ENCODE assay signal across 20 cellular contexts in the genomic region with DNA sequence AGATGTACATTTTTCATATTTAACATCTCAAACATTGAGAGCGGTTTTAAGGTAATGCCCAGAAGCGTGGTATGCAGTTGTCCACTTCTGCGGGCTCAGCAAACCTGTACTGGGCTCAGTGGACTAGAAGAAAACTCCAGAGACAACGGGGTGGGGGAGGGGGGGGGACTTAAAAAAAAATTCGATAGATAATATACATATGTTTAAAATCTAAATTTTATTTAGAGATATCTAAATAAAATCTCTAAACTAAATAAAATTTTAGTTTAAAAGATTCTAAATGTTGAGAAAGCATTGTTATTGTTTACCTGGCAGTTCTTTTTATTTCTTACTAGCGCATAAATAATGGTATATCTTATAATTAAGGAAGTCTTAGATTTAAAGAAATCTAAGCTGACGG. TPM values are rescaled to one million over a fixed set of nuclear protein-coding genes. Genes with fewer than 3 reads are reported as not detected.
DNase-seq lines count a peak whose midpoint lies in the region; ATAC-seq, FAIRE-seq and TF ChIP-seq lines count a peak whose summit lies in the region.
"Had no signal": no experiment of that assay in that cellular context is flagged by ENCODE, and none has a peak within 500 bp of the region (broad histone marks: within the 10 kb centered on the region; RNA-seq: fewer than 3 reads in every experiment).

No MANE protein-coding gene starts in this region.

- TF ChIP-seq CTCF in HepG2 (CRISPR knock-in tag; IDR thresholded peaks at IDR 0.05), result no peak
- TF ChIP-seq CTCF in right lobe of liver (IDR thresholded peaks at IDR 0.05), result no peak
- no peak for TF ChIP-seq CTCF in activated B cell treated with CpG ODN at 0.5 μM for 24 hours (IDR thresholded peaks at IDR 0.05)

- H3K36me3 Mint-ChIP-seq in activated B cell treated with CpG ODN at 0.5 μM for 24 hours (ENCODE audit: low read depth), result no peaks in the 10 kb centered on the region

- peaks cover 11% of the 10 kb centered on the region for H3K4me1 Mint-ChIP-seq in activated B cell treated with CpG ODN at 0.5 μM for 24 hours

- H3K27me3 ChIP-seq in HepG2 (ENCODE audit: control insufficient read depth in 1 of 2, insufficient read depth in 2 of 2, low read length in 2 of 2), result peaks cover 0 to 3% of the 10 kb centered on the region in 2 experiments; a peak in 2 of 5 replicates
- peaks cover 0 to 13% of the 10 kb centered on the region in 2 donors for H3K27me3 ChIP-seq in right lobe of liver
- peaks cover 26% of the 10 kb centered on the region for H3K27me3 ChIP-seq in iPS-15b (ENCODE audit: control insufficient read depth, insufficient read depth, low read length)
- H3K27me3 ChIP-seq: MG63, ovary, thyroid gland had no signal

- H3K4me3 ChIP-seq in HepG2 (replicated peaks in 1 of 3; ENCODE audit: insufficient read depth in 1 of 3, low read depth in 2 of 3, low read length in 3 of 3) (no peak overlapping the region), right lobe of liver (no peak overlapping the region), iPS-15b (ENCODE audit: low read depth, low read length) (peak overlapping the region; percentile 76)
- H3K4me3 ChIP-seq: ovary had no signal

- BruUV-seq in HepG2 (replicated peaks; lab: Mats Ljungman, UMichigan), result no TSS peak

- intact Hi-C loops in HepG2 (cut with micrococcal nuclease; ENCODE audit: unreplicated experiment) (no loop called here), right lobe of liver (cut with DNase I) (no loop called here), activated B cell treated with CpG ODN at 0.5 μM for 24 hours (cut with micrococcal nuclease) (loop anchor here (5.0 kb wide), 1 partner anchor 101 kb away; no protein-coding TSS in a partner anchor)

- 51% methylated on average over 7 of the region's 7 CpGs for WGBS in HepG2 (ENCODE audit: low lambda C conversion rate)
- WGBS in right lobe of liver (ENCODE audit: insufficient coverage, low coverage, low lambda C conversion rate, missing lambda C conversion rate), result 73% methylated on average over 7 of the region's 7 CpGs

- peaks cover 35% of the 10 kb centered on the region for H3K27me3 Mint-ChIP-seq in activated B cell treated with CpG ODN at 0.5 μM for 24 hours

- TF ChIP-seq EP300 in HepG2 (IDR thresholded peaks at IDR 0.05; ENCODE audit: low read depth in 2 of 2, low read length in 2 of 2) (no peak), HepG2 (CRISPR knock-in tag; IDR thresholded peaks at IDR 0.05; ENCODE audit: borderline replicate concordance) (no peak)

- no peak overlapping the region for H3K9ac ChIP-seq in HepG2 (ENCODE audit: insufficient read depth, low read depth, low read length)
- no peak overlapping the region for H3K9ac ChIP-seq in iPS-15b (ENCODE audit: low read depth, low read length)

- CTCF ChIA-PET in HepG2 (lab: Yijun Ruan, JAX; ENCODE audit: low intra/inter-chr PET ratio, low total read pairs) (no interaction called here), activated B cell treated with CpG ODN at 0.5 μM for 24 hours (lab: Charles Lee) (no interaction called here)

- H3K9me3 ChIP-seq in HepG2 (ENCODE audit: low read length) (no peaks in the 10 kb centered on the region), right lobe of liver (no peaks in the 10 kb centered on the region), iPS-15b (ENCODE audit: control insufficient read depth, insufficient read depth, low read length) (no peaks in the 10 kb centered on the region)
- H3K9me3 ChIP-seq: lower lobe of right lung, MG63, ovary, sigmoid colon, thyroid gland had no signal

- H3K4me3 Mint-ChIP-seq in activated B cell treated with CpG ODN at 0.5 μM for 24 hours, result peak overlapping the region; percentile 79

- no peak for DNase-seq in HepG2 (ENCODE audit: low spot score)
- DNase-seq in right lobe of liver, result no peak
- no peak for DNase-seq in activated B cell treated with CpG ODN at 0.5 μM for 24 hours
- DNase-seq in kidney tubule cell (ENCODE audit: low spot score), result no peak
- DNase-seq: cerebellar nuclear complex, COR-L47, DND-41, GOT3, lower lobe of right lung, MG63, ovary, PC-3, SHP77, sigmoid colon, SW 1271 had no signal

- H4K20me1 ChIP-seq in HepG2 (ENCODE audit: insufficient read depth, low read length), result no peaks in the 10 kb centered on the region

- FAIRE-seq in HepG2 (lab: Jason Lieb, UNC), result no peak
- FAIRE-seq: islet of Langerhans had no signal

- H3K4me2 ChIP-seq in HepG2 (ENCODE audit: low read depth, low read length), result no peak overlapping the region

- no peaks in the 10 kb centered on the region for H3K9me3 Mint-ChIP-seq in activated B cell treated with CpG ODN at 0.5 μM for 24 hours

- POLR2A ChIA-PET in HepG2 (lab: Yijun Ruan, JAX) (no interaction called here), activated B cell treated with CpG ODN at 0.5 μM for 24 hours (lab: Charles Lee) (interaction anchor here (0.9 kb wide), 1 partner anchor 32 kb away, joined by 3 read pairs; no protein-coding TSS in a partner anchor)

- H3K27ac ChIP-seq in HepG2 (ENCODE audit: extremely low read length, insufficient read depth, low read length) (no peak overlapping the region), right lobe of liver (no peak overlapping the region)
- H3K27ac ChIP-seq: lower lobe of right lung, ovary, sigmoid colon, thyroid gland had no signal

- H3K27ac Mint-ChIP-seq in activated B cell treated with CpG ODN at 0.5 μM for 24 hours, result no peak overlapping the region

- H3K36me3 ChIP-seq in HepG2 (replicated peaks in 1 of 2; ENCODE audit: control insufficient read depth in 1 of 2, insufficient read depth in 2 of 2, low read length in 2 of 2) (no peaks in the 10 kb centered on the region), right lobe of liver (no peaks in the 10 kb centered on the region), iPS-15b (ENCODE audit: control insufficient read depth, insufficient read depth, low read length) (no peaks in the 10 kb centered on the region)
- H3K36me3 ChIP-seq: lower lobe of right lung, MG63, ovary, sigmoid colon, thyroid gland had no signal

- no peak for TF ChIP-seq RAD21 in HepG2 (CRISPR knock-in tag; IDR thresholded peaks at IDR 0.05)

- H2AFZ ChIP-seq in HepG2 (ENCODE audit: low read length), result no peak overlapping the region

- in situ Hi-C loops in HepG2 (cut with HindIII; ENCODE audit: extremely low pct_ligation_motif_present, low pct_unique_long_range_greater_than_20kb), result no loop called here

- ATAC-seq in HepG2, result no peak
- ATAC-seq in right lobe of liver, result no peak
- no peak for ATAC-seq in activated B cell treated with CpG ODN at 0.5 μM for 24 hours (ENCODE audit: low read depth)
- no peak for ATAC-seq in HG02588 (IDR thresholded peaks at IDR 0.05; ENCODE audit: unreplicated experiment)
- no peak for ATAC-seq in HG02885 (IDR thresholded peaks at IDR 0.05; ENCODE audit: poor library complexity, unreplicated experiment)
- ATAC-seq: PC-3 had no signal

- no peaks in the 10 kb centered on the region for H3K4me1 ChIP-seq in HepG2 (ENCODE audit: insufficient read depth, low read length)
- H3K4me1 ChIP-seq in right lobe of liver, result peaks cover 0 to 9% (median 0%) of the 10 kb centered on the region in 4 donors
- H3K4me1 ChIP-seq in iPS-15b (ENCODE audit: control insufficient read depth, insufficient read depth, low read length), result peaks cover 2% of the 10 kb centered on the region

- no peaks in the 10 kb centered on the region for H3K79me2 ChIP-seq in HepG2 (ENCODE audit: insufficient read depth, low read length)

- TF ChIP-seq POLR2A in HepG2 (IDR thresholded peaks at IDR 0.05; ENCODE audit: insufficient read depth in 1 of 2, low read depth in 2 of 2, low read length in 2 of 2) (no peak), right lobe of liver (IDR thresholded peaks at IDR 0.05) (no peak)

TF ChIP-seq in HepG2, 621 proteins besides CTCF, POLR2A, EP300 and RAD21:
- TF ChIP-seq RBFOX2 (IDR thresholded peaks at IDR 0.05; ENCODE audit: low read depth, low read length), result no peak
- peak; percentile 67 for TF ChIP-seq HNRNPK (IDR thresholded peaks at IDR 0.05; ENCODE audit: low read depth, low read length, poor library complexity, severe bottlenecking)
- TF ChIP-seq MAF1 (CRISPR knock-in tag; IDR thresholded peaks at IDR 0.05; ENCODE audit: borderline replicate concordance), result no peak
- TF ChIP-seq ISL2 (CRISPR knock-in tag; IDR thresholded peaks at IDR 0.05), result no peak
- no peak for TF ChIP-seq STAT5B (CRISPR knock-in tag; IDR thresholded peaks at IDR 0.05)
- no peak for TF ChIP-seq MAFF (IDR thresholded peaks at IDR 0.05; ENCODE audit: low read depth, low read length)
- TF ChIP-seq POLR2G (IDR thresholded peaks at IDR 0.05; ENCODE audit: low read depth, low read length), result no peak
TF ChIP-seq in HepG2: peak in this region for 1.

RNA-seq across cellular contexts. Expression of gene IL12RB2, which starts 1.1 kb away (rescaled TPM):
- total RNA-seq in HepG2 (2016; rRNA removed; fragmentation: Illumina TruSeq; extraction: Trizol) (not detected in 2 replicates), right lobe of liver (1 to 10 TPM in 1 of 6 experiments, under 1 TPM in 5; 0.12 to 1.3 (median 0.31) TPM), activated B cell treated with CpG ODN at 0.5 μM for 24 hours (0.98 and 1.1 TPM in 2 replicates)
- not detected in 2 replicates for total RNA-seq in HepG2 (2016; cell fraction: cytosol; rRNA removed; fragmentation: Illumina TruSeq; extraction: Trizol; ENCODE audit: low read depth)
- not detected in 2 replicates for total RNA-seq in HepG2 (2016; cell fraction: insoluble cytoplasmic fraction; rRNA removed; fragmentation: Illumina TruSeq; extraction: Trizol)
- not detected in 2 replicates for total RNA-seq in HepG2 (2016; cell fraction: membrane; rRNA removed; fragmentation: Illumina TruSeq; extraction: Trizol)
- total RNA-seq in HepG2 (2016; cell fraction: nucleus; rRNA removed; fragmentation: Illumina TruSeq; extraction: Trizol), result not detected in 2 replicates
- not detected in 2 replicates for polyA plus RNA-seq in HepG2 (2011; rRNA removed)
- polyA plus RNA-seq in HepG2 (2011; cell fraction: cytosol; rRNA removed), result not detected in 2 replicates
- not detected in 2 replicates for polyA plus RNA-seq in HepG2 (2011; cell fraction: nucleus; rRNA removed)
- polyA plus RNA-seq in HepG2 (2012), result 0.04 and 0.08 TPM in 2 replicates
- polyA plus RNA-seq in HepG2 (2016; cell fraction: cytosol; fragmentation: Illumina TruSeq; extraction: Trizol; ENCODE audit: low read depth), result not detected in 2 replicates
- not detected in 2 replicates for polyA plus RNA-seq in HepG2 (2016; cell fraction: insoluble cytoplasmic fraction; fragmentation: Illumina TruSeq; extraction: Trizol; ENCODE audit: low read depth)
- not detected in 2 replicates for polyA plus RNA-seq in HepG2 (2016; cell fraction: membrane; fragmentation: Illumina TruSeq; extraction: Trizol; ENCODE audit: low read depth)
- polyA plus RNA-seq in HepG2 (2016; cell fraction: nucleus; fragmentation: Illumina TruSeq; extraction: Trizol; ENCODE audit: insufficient read depth, low read depth), result not detected in 2 replicates
- not detected in 2 replicates for polyA minus RNA-seq in HepG2 (2011; rRNA and poly(A)+ RNA removed; ENCODE audit: low replicate concordance)
- polyA minus RNA-seq in HepG2 (2011; cell fraction: cytosol; rRNA and poly(A)+ RNA removed), result not detected in 2 replicates
- not detected in 2 replicates for polyA minus RNA-seq in HepG2 (2011; cell fraction: nucleus; rRNA and poly(A)+ RNA removed)
- total RNA-seq: PC-3 had no signal
